In the genomic region with DNA sequence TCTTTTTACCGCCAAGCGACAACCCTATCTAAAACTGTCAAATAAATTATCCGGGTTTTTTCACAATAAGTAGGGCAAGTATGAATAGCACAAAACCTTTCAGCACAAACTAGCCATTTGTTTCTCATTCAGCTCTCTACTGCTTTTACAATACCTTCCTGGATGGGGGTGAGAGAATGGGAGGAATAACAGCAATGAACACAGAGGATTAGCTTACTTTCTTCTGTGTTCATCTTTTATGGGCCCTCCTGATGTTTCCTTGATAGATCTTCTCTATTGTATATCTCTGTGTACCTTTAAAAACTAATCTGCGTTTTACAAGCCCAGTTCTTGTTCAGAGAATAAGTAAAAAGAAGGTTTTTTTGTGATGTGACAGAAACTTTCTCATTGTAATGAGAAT, we compare ENCODE assay signal across 35 cellular contexts. TPM values are rescaled to one million over a fixed set of nuclear protein-coding genes. Genes with fewer than 3 reads are reported as not detected.
"Had no signal": no experiment of that assay in that cellular context is flagged by ENCODE, and none has a peak within 500 bp of the region (broad histone marks: within the 10 kb centered on the region; RNA-seq: fewer than 3 reads in every experiment).

No MANE protein-coding gene starts in this region.

- H3K27ac Mint-ChIP-seq: activated CD4-positive, alpha-beta memory T cell treated with anti-CD3 and anti-CD28 coated beads, Interleukin-2, amount 10 ng/mL, durations not matched to agents 7 days and 5 days; activated CD4-positive, alpha-beta T cell treated with anti-CD3 and anti-CD28 coated beads, Interleukin-2, amount 10 ng/mL, durations not matched to agents 7 days and 5 days; activated naive CD4-positive, alpha-beta T cell treated with anti-CD3 and anti-CD28 coated beads for 36 hours; activated naive CD4-positive, alpha-beta T cell treated with anti-CD3 and anti-CD28 coated beads, Interleukin-2, amount 50 U/mL, for 24 hours; activated naive CD8-positive, alpha-beta T cell treated with anti-CD3 and anti-CD28 coated beads for 36 hours; activated naive CD8-positive, alpha-beta T cell treated with anti-CD3 and anti-CD28 coated beads, Interleukin-2, amount 50 U/mL, for 24 hours; activated T-cell treated with anti-CD3 and anti-CD28 coated beads, Interleukin-2, amount 50 U/mL, for 24 hours; activated T-helper 17 cell treated with anti-CD3 and anti-CD28 coated beads, Interleukin-2, amount 50 U/mL, for 72 hours; effector memory CD8-positive, alpha-beta T cell had no signal

- H3K36me3 ChIP-seq: adrenal gland, esophagus squamous epithelium, gastroesophageal sphincter, heart right ventricle had no signal

- H3K4me1 Mint-ChIP-seq: activated CD4-positive, alpha-beta memory T cell treated with anti-CD3 and anti-CD28 coated beads, Interleukin-2, amount 10 ng/mL, durations not matched to agents 7 days and 5 days; activated CD4-positive, alpha-beta T cell treated with anti-CD3 and anti-CD28 coated beads, Interleukin-2, amount 10 ng/mL, durations not matched to agents 7 days and 5 days; activated naive CD4-positive, alpha-beta T cell treated with anti-CD3 and anti-CD28 coated beads, Interleukin-2, amount 50 U/mL, for 24 hours; activated naive CD8-positive, alpha-beta T cell treated with anti-CD3 and anti-CD28 coated beads for 36 hours; activated naive CD8-positive, alpha-beta T cell treated with anti-CD3 and anti-CD28 coated beads, Interleukin-2, amount 50 U/mL, for 24 hours; activated T-helper 17 cell treated with anti-CD3 and anti-CD28 coated beads, Interleukin-2, amount 50 U/mL, for 72 hours had no signal

- H3K4me3 ChIP-seq: adrenal gland, body of pancreas, esophagus squamous epithelium, gastroesophageal sphincter, heart right ventricle had no signal

- H3K27me3 ChIP-seq: adrenal gland, body of pancreas, esophagus squamous epithelium, gastroesophageal sphincter had no signal

- H3K27ac ChIP-seq: adrenal gland, body of pancreas, epithelial cell of prostate, esophagus squamous epithelium, gastroesophageal sphincter, heart right ventricle had no signal

- H3K4me3 Mint-ChIP-seq: activated CD4-positive, alpha-beta memory T cell treated with anti-CD3 and anti-CD28 coated beads, Interleukin-2, amount 10 ng/mL, durations not matched to agents 7 days and 5 days; activated CD4-positive, alpha-beta T cell treated with anti-CD3 and anti-CD28 coated beads, Interleukin-2, amount 10 ng/mL, durations not matched to agents 7 days and 5 days; activated naive CD4-positive, alpha-beta T cell treated with anti-CD3 and anti-CD28 coated beads for 36 hours; activated naive CD4-positive, alpha-beta T cell treated with anti-CD3 and anti-CD28 coated beads, Interleukin-2, amount 50 U/mL, for 24 hours; activated naive CD8-positive, alpha-beta T cell treated with anti-CD3 and anti-CD28 coated beads for 36 hours; activated naive CD8-positive, alpha-beta T cell treated with anti-CD3 and anti-CD28 coated beads, Interleukin-2, amount 50 U/mL, for 24 hours; activated T-cell treated with anti-CD3 and anti-CD28 coated beads, Interleukin-2, amount 50 U/mL, for 24 hours; activated T-helper 17 cell treated with anti-CD3 and anti-CD28 coated beads, Interleukin-2, amount 50 U/mL, for 72 hours; effector memory CD8-positive, alpha-beta T cell had no signal

- H3K9me3 Mint-ChIP-seq: activated CD4-positive, alpha-beta memory T cell treated with anti-CD3 and anti-CD28 coated beads, Interleukin-2, amount 10 ng/mL, durations not matched to agents 7 days and 5 days; activated CD4-positive, alpha-beta T cell treated with anti-CD3 and anti-CD28 coated beads, Interleukin-2, amount 10 ng/mL, durations not matched to agents 7 days and 5 days; activated naive CD4-positive, alpha-beta T cell treated with anti-CD3 and anti-CD28 coated beads for 36 hours; activated naive CD4-positive, alpha-beta T cell treated with anti-CD3 and anti-CD28 coated beads, Interleukin-2, amount 50 U/mL, for 24 hours; activated naive CD8-positive, alpha-beta T cell treated with anti-CD3 and anti-CD28 coated beads for 36 hours; activated naive CD8-positive, alpha-beta T cell treated with anti-CD3 and anti-CD28 coated beads, Interleukin-2, amount 50 U/mL, for 24 hours; activated T-cell treated with anti-CD3 and anti-CD28 coated beads, Interleukin-2, amount 50 U/mL, for 24 hours; activated T-helper 17 cell treated with anti-CD3 and anti-CD28 coated beads, Interleukin-2, amount 50 U/mL, for 72 hours; effector memory CD8-positive, alpha-beta T cell had no signal

- H3K36me3 Mint-ChIP-seq: activated naive CD4-positive, alpha-beta T cell treated with anti-CD3 and anti-CD28 coated beads, Interleukin-2, amount 50 U/mL, for 24 hours; activated naive CD8-positive, alpha-beta T cell treated with anti-CD3 and anti-CD28 coated beads for 36 hours had no signal

- H3K27me3 Mint-ChIP-seq: activated CD4-positive, alpha-beta memory T cell treated with anti-CD3 and anti-CD28 coated beads, Interleukin-2, amount 10 ng/mL, durations not matched to agents 7 days and 5 days; activated CD4-positive, alpha-beta T cell treated with anti-CD3 and anti-CD28 coated beads, Interleukin-2, amount 10 ng/mL, durations not matched to agents 7 days and 5 days had no signal

- H3K9me3 ChIP-seq: adrenal gland, body of pancreas, esophagus squamous epithelium, gastroesophageal sphincter, heart right ventricle had no signal

- DNase-seq: activated CD4-positive, alpha-beta memory T cell treated with anti-CD3 and anti-CD28 coated beads, Interleukin-2, amount 10 ng/mL, durations not matched to agents 7 days and 5 days; activated CD4-positive, alpha-beta T cell treated with anti-CD3 and anti-CD28 coated beads for 1 hour; activated CD4-positive, alpha-beta T cell treated with anti-CD3 and anti-CD28 coated beads for 4 hours; activated CD4-positive, alpha-beta T cell treated with anti-CD3 and anti-CD28 coated beads, Interleukin-2, amount 10 ng/mL, durations not matched to agents 7 days and 5 days; activated CD4-positive, alpha-beta T cell treated with anti-CD3 and anti-CD28 coated beads, Interleukin-2, amount 50 U/mL, for 4 hours; activated CD8-positive, alpha-beta memory T cell treated with anti-CD3 and anti-CD28 coated beads, Interleukin-2, amount 50 U/mL, for 48 hours; activated effector memory CD4-positive, alpha-beta T cell treated with Interleukin-2 at 50 U/mL for 16 hours; activated naive CD4-positive, alpha-beta T cell treated with anti-CD3 and anti-CD28 coated beads for 36 hours; activated naive CD8-positive, alpha-beta T cell treated with anti-CD3 and anti-CD28 coated beads for 36 hours; activated naive CD8-positive, alpha-beta T cell treated with anti-CD3 and anti-CD28 coated beads, Interleukin-2, amount 50 U/mL, for 24 hours; activated T-cell treated with anti-CD3 and anti-CD28 coated beads for 4 hours; activated T-cell treated with anti-CD3 and anti-CD28 coated beads, Interleukin-2, amount 50 U/mL, for 24 hours; adrenal gland; amygdala; aorta; body of pancreas; caudate nucleus; cortex of kidney; dermis blood vessel endothelial cell; effector CD4-positive, alpha-beta T cell; effector memory CD8-positive, alpha-beta T cell; esophagus squamous epithelium; foreskin melanocyte; heart right ventricle; T-helper 2 cell had no signal

- ATAC-seq: activated naive CD8-positive, alpha-beta T cell treated with anti-CD3 and anti-CD28 coated beads, Interleukin-2, amount 50 U/mL, for 24 hours; activated T-helper 17 cell treated with anti-CD3 and anti-CD28 coated beads, Interleukin-2, amount 50 U/mL, for 72 hours; body of pancreas; effector memory CD8-positive, alpha-beta T cell; gastroesophageal sphincter; heart right ventricle had no signal

- H3K4me1 ChIP-seq: adrenal gland, body of pancreas, esophagus squamous epithelium, gastroesophageal sphincter, heart right ventricle had no signal

RNA-seq across cellular contexts. Expression of a gene that starts 55.3 kb away (rescaled TPM):
- total RNA-seq: activated CD4-positive, alpha-beta memory T cell treated with anti-CD3 and anti-CD28 coated beads, Interleukin-2, amount 10 ng/mL, durations not matched to agents 7 days and 5 days; activated CD4-positive, alpha-beta T cell treated with anti-CD3 and anti-CD28 coated beads, Interleukin-2, amount 10 ng/mL, durations not matched to agents 7 days and 5 days; activated naive CD4-positive, alpha-beta T cell treated with anti-CD3 and anti-CD28 coated beads for 36 hours; activated naive CD8-positive, alpha-beta T cell treated with anti-CD3 and anti-CD28 coated beads for 36 hours; activated T-helper 17 cell treated with anti-CD3 and anti-CD28 coated beads, Interleukin-2, amount 50 U/mL, for 72 hours; adrenal gland; aorta; body of pancreas; chondrocyte; dermis blood vessel endothelial cell; endothelial cell of umbilical vein; esophagus squamous epithelium; fibroblast of lung; fibroblast of villous mesenchyme; gastroesophageal sphincter; glomerular endothelial cell; heart right ventricle; T-helper 1 cell treated with Interleukin-12 subunit alpha and Interleukin-12 subunit beta and Interleukin-4 antibody, amounts not matched to agents 30 ng/mL and 1 ng/mL, for 36 hours had no signal
- polyA plus RNA-seq: adrenal gland, aorta, endothelial cell of umbilical vein, fibroblast of lung, heart right ventricle had no signal
